ENCODE assay signal across 8 cellular contexts in genomic region chr5:131747180-131748105, GRCh38. TPM values are rescaled to one million over a fixed set of nuclear protein-coding genes. Genes with fewer than 3 reads are reported as not detected.
A peak's percentile ranks its signal among the peaks of the same experiment; 100 is the strongest.
DNase-seq lines count a peak whose midpoint lies in the region; TF ChIP-seq lines count a peak whose summit lies in the region.

No MANE protein-coding gene starts in this region.

- no peak overlapping the region for H3K27ac ChIP-seq in tibial artery

- H3K9me3 ChIP-seq in tibial artery = no peaks in the 10 kb centered on the region

- intact Hi-C loops in tibial artery (cut with DNase I; ENCODE audit: low total_unique reads) = no loop called here

- DNase-seq in GM12865 (ENCODE audit: low read depth) (peak; percentile 20), HFFc6 (peak; percentile 8), NOMO-1 treated with DMSO at 0.1 percent for 48 hours (lab: John Stamatoyannopoulos, UW; ENCODE audit: unreplicated experiment) (peak; percentile 85), fibroblast of the aortic adventitia (ENCODE audit: low read depth) (peak; percentile 31), NCI-H510A treated with DMSO at 0.1 percent for 48 hours (lab: John Stamatoyannopoulos, UW) (no peak), NCI-H2171 (lab: John Stamatoyannopoulos, UW) (no peak), tibial artery (no peak), superior temporal gyrus (ENCODE audit: extremely low spot score) (no peak)

- peaks cover 61% of the 10 kb centered on the region for H3K4me1 Mint-ChIP-seq in HFFc6 (ENCODE audit: low read depth)

- no peaks in the 10 kb centered on the region for H3K27me3 ChIP-seq in tibial artery

- H3K9me3 Mint-ChIP-seq in HFFc6 = no peaks in the 10 kb centered on the region

- 0 out of 2 replicates have a peak overlapping the region, but pooled peaks have one; percentile 2 for H3K4me3 Mint-ChIP-seq in HFFc6

- no peaks in the 10 kb centered on the region for H3K27me3 Mint-ChIP-seq in HFFc6 (ENCODE audit: insufficient read depth)

- no peak for TF ChIP-seq CTCF in GM12865 (IDR thresholded peaks at IDR 0.05; ENCODE audit: insufficient read depth, low read depth, low read length, missing control alignments)
- no peak for TF ChIP-seq CTCF in HFFc6 (IDR thresholded peaks at IDR 0.05)
- TF ChIP-seq CTCF in fibroblast of the aortic adventitia (IDR thresholded peaks at IDR 0.05; ENCODE audit: insufficient read depth, low read length) = no peak
- no peak for TF ChIP-seq CTCF in tibial artery (IDR thresholded peaks at IDR 0.05)

- peaks cover 0 to 18% (median 0%) of the 10 kb centered on the region in 4 donors for H3K4me1 ChIP-seq in tibial artery

- H3K4me3 ChIP-seq in GM12865 (ENCODE audit: low read depth, low read length) = no peak overlapping the region
- no peak overlapping the region for H3K4me3 ChIP-seq in fibroblast of the aortic adventitia (ENCODE audit: low read depth, low read length)
- no peak overlapping the region for H3K4me3 ChIP-seq in tibial artery

- peak overlapping the region; percentile 71 for H3K27ac Mint-ChIP-seq in HFFc6

- H3K36me3 ChIP-seq in tibial artery = peaks cover 5 to 14% (median 12%) of the 10 kb centered on the region in 3 donors

- peaks cover 40% of the 10 kb centered on the region for H3K36me3 Mint-ChIP-seq in HFFc6 (ENCODE audit: low read depth)

RNA-seq across cellular contexts. Expression of gene FNIP1, which starts 49.4 kb away (rescaled TPM):
- total RNA-seq in HFFc6 (2021; fragmentation: NEBNext Ultra II Directional; extraction: Animal tissue kit (Norgen Biotek cat#: 25700)) = 10 to 100 TPM; 19.9 to 24.8 (median 22.1) TPM
- total RNA-seq in fibroblast of the aortic adventitia (ENCODE audit: low replicate concordance) = 99.9 and 125 TPM in 2 replicates

Comparison
In these comparisons a context has a peak if more than half of its experiments do, and no peak if none do; other contexts are left out.
1. DNase-seq: peak in GM12865 (single experiment), HFFc6 (single experiment), NOMO-1 treated with DMSO at 0.1 percent for 48 hours (single experiment) and fibroblast of the aortic adventitia (single experiment); none in NCI-H510A treated with DMSO at 0.1 percent for 48 hours (single experiment), NCI-H2171 (single experiment), tibial artery (0 of 2) and superior temporal gyrus (single experiment).